ENCODE assay signal across 8 cellular contexts in genomic region chr22:17057959-17058814, GRCh38. TPM values are rescaled to one million over a fixed set of nuclear protein-coding genes. Genes with fewer than 3 reads are reported as not detected.
A peak's percentile ranks its signal among the peaks of the same experiment; 100 is the strongest.
DNase-seq lines count a peak whose midpoint lies in the region; ATAC-seq, FAIRE-seq and TF ChIP-seq lines count a peak whose summit lies in the region.

No MANE protein-coding gene starts in this region.

- no peak overlapping the region for H3K27ac ChIP-seq in brain microvascular endothelial cell
- no peak overlapping the region for H3K27ac ChIP-seq in small intestine (ENCODE audit: low read depth in 1 of 2, low read length in 1 of 2)

- no peak for FAIRE-seq in small intestine (lab: Jason Lieb, UNC)

- H3K9me3 ChIP-seq in small intestine (ENCODE audit: control insufficient read depth, low read depth) = no peaks in the 10 kb centered on the region

- H3K4me1 ChIP-seq in small intestine (ENCODE audit: control insufficient read depth in 2 of 2, insufficient read depth in 1 of 2, low read depth in 1 of 2, low read length in 1 of 2) = no peaks in the 10 kb centered on the region

- no peak overlapping the region for H3K4me3 ChIP-seq in brain microvascular endothelial cell (ENCODE audit: low read depth, low read length)
- H3K4me3 ChIP-seq in small intestine (ENCODE audit: low read depth in 1 of 2, low read length in 2 of 2) = no peak overlapping the region

- DNase-seq in SIG-M5 treated with dmso at 0.1 percent for 504 hours (lab: John Stamatoyannopoulos, UW; ENCODE audit: unreplicated experiment) = peak; percentile 28
- no peak for DNase-seq in SIG-M5 (lab: John Stamatoyannopoulos, UW)
- DNase-seq in MV-4-11 (lab: John Stamatoyannopoulos, UW) = peak; percentile 19
- peak in 3 of 5 experiments; percentile 14 to 33 (median 27) for DNase-seq in T-helper 2 cell
- DNase-seq in brain microvascular endothelial cell = peak; percentile 71
- DNase-seq in iPS-NIHi11 (ENCODE audit: low spot score) = peak; percentile 83
- DNase-seq in small intestine = peak; percentile 51

- in situ Hi-C loops in brain microvascular endothelial cell (cut with HindIII; ENCODE audit: low pct_ligation_motif_present, low sequenced_read_pairs) = no loop called here

- H3K36me3 ChIP-seq in brain microvascular endothelial cell (replicated peaks) (no peaks in the 10 kb centered on the region), small intestine (ENCODE audit: control insufficient read depth in 2 of 2, insufficient read depth in 2 of 2, low read length in 2 of 2) (no peaks in the 10 kb centered on the region)

- TF ChIP-seq CTCF in brain microvascular endothelial cell (IDR thresholded peaks at IDR 0.05; ENCODE audit: low read depth, low read length, missing control alignments) = peak; percentile 97

- no peaks in the 10 kb centered on the region for H3K27me3 ChIP-seq in brain microvascular endothelial cell (replicated peaks)
- no peaks in the 10 kb centered on the region for H3K27me3 ChIP-seq in small intestine (ENCODE audit: control insufficient read depth in 2 of 2, insufficient read depth in 2 of 2, low read length in 2 of 2)

- 21 to 25% (median 24%) methylated on average over 11 of the region's 11 CpGs for WGBS in small intestine, 3 donors

- ATAC-seq in HG03039 (IDR thresholded peaks at IDR 0.05; ENCODE audit: unreplicated experiment) = no peak

RNA-seq across cellular contexts. Expression of gene IL17RA, which starts 26.6 kb away (rescaled TPM):
- 1 to 10 TPM; 3.8 to 7.6 (median 4.1) TPM for polyA plus RNA-seq in small intestine

RNA-seq across cellular contexts. Expression of gene GAB4, which starts 50.2 kb away (rescaled TPM):
- polyA plus RNA-seq in small intestine = not detected
